9 cellular contexts compared by ENCODE assay signal in the genomic region with DNA sequence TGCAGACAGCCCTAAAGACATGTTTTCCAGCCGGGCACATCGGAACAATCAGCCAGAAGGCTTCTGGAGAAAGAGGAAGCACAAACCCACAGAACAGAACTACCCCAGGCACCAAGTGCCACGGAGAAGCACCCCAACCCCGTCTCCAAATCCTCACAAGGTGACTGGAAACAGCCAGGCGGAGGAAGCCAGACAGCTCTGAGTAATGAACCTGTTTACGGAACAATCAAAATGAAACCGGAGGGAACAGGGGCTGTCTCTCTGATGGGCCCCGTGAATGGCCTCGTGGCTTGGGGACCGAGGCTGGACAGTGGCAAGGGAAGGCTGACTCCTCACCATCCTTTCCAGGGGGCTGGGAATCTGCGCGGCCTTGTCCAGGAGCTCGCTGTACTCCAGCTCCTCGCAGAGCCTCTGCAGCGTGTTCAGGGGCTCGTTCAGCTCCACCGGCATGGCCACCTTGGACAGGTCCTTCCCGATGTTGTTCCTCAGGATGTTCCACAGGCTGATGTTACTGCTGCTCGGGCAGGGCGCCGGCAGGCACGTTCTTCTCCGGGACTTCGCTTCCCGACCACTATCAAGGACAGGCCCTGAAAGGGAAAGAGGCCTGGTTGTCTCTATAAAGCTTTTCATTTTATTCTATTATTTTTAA.
DNase-seq lines count a peak whose midpoint lies in the region; ATAC-seq and TF ChIP-seq lines count a peak whose summit lies in the region.
"Had no signal": no experiment of that assay in that cellular context is flagged by ENCODE, and none has a peak within 500 bp of the region (broad histone marks: within the 10 kb centered on the region; RNA-seq: fewer than 3 reads in every experiment).

No MANE protein-coding gene starts in this region.

- ATAC-seq in GM18502 (IDR thresholded peaks at IDR 0.05; ENCODE audit: poor library complexity, unreplicated experiment) (peak; percentile 49), GM23338 (peak; percentile 42), naive B cell (ENCODE audit: low read depth in 2 of 2) (peak; percentile 43 to 53)
- ATAC-seq: Panc1 had no signal

- H3K4me1 ChIP-seq in GM23338 (ENCODE audit: insufficient read depth) (no peaks in the 10 kb centered on the region), OCI-LY7 (ENCODE audit: insufficient read depth, low read length, poor library complexity, severe bottlenecking) (peaks cover 93% of the 10 kb centered on the region)

- DNase-seq in GM23338 (ENCODE audit: low spot score) (peak; percentile 11), OCI-LY7 (ENCODE audit: low spot score) (no peak), naive B cell (peak; percentile 73), OCI-M2 (lab: John Stamatoyannopoulos, UW; ENCODE audit: unreplicated experiment) (no peak), NOMO-1 treated with dmso at 0.1 percent for 144 hours (lab: John Stamatoyannopoulos, UW; ENCODE audit: unreplicated experiment) (no peak), cortex of kidney (lab: John Stamatoyannopoulos, UW) (no peak)
- DNase-seq in T-helper 2 cell treated with Interferon-gamma antibody and Interleukin-4, amounts not matched to agents 5 μg/mL and 100 μg/mL, for 36 hours (ENCODE audit: low spot score), result no peak

- H2AFZ ChIP-seq in GM23338 (no peak overlapping the region), OCI-LY7 (ENCODE audit: low read length) (no peak overlapping the region)

- CTCF ChIA-PET in OCI-LY7 (lab: Charles Lee; ENCODE audit: unreplicated experiment), result interaction anchor here (0.6 to 1.3 kb wide), 3 partner anchors 8 to 145 kb away, joined by 3 to 4 read pairs (median 3); no protein-coding TSS in a partner anchor

- no peaks in the 10 kb centered on the region for H3K36me3 ChIP-seq in GM23338 (ENCODE audit: insufficient read depth)
- peaks cover 74% of the 10 kb centered on the region for H3K36me3 ChIP-seq in OCI-LY7 (ENCODE audit: insufficient read depth, low read length)

- H3K36me3 Mint-ChIP-seq in GM23338 (ENCODE audit: low read depth), result no peaks in the 10 kb centered on the region
- no peaks in the 10 kb centered on the region for H3K36me3 Mint-ChIP-seq in naive B cell
- H3K36me3 Mint-ChIP-seq in T-helper 2 cell treated with Interferon-gamma antibody and Interleukin-4, amounts not matched to agents 5 μg/mL and 100 μg/mL, for 36 hours (ENCODE audit: low read depth), result peaks cover 73% of the 10 kb centered on the region

- no peaks in the 10 kb centered on the region for H3K27me3 Mint-ChIP-seq in GM23338 (ENCODE audit: insufficient read depth, low read depth, poor library complexity)
- H3K27me3 Mint-ChIP-seq in naive B cell, result no peaks in the 10 kb centered on the region
- H3K27me3 Mint-ChIP-seq in T-helper 2 cell treated with Interferon-gamma antibody and Interleukin-4, amounts not matched to agents 5 μg/mL and 100 μg/mL, for 36 hours (ENCODE audit: low read depth), result no peaks in the 10 kb centered on the region

- POLR2A ChIA-PET in OCI-LY7 (lab: Charles Lee), result interaction anchor here (0.6 to 5.9 kb wide), 13 partner anchors 8 to 260 kb away, joined by 3 to 34 read pairs (median 11); no protein-coding TSS in a partner anchor

- intact Hi-C loops in OCI-LY7 (cut with micrococcal nuclease; ENCODE audit: unreplicated experiment), result no loop called here

- H3F3A ChIP-seq in GM23338 (replicated peaks; ENCODE audit: low read depth), result no peaks in the 10 kb centered on the region

- H3K4me3 Mint-ChIP-seq in GM23338 (no peak overlapping the region), naive B cell (peak overlapping the region; percentile 81 to 96 (median 92))
- no peak overlapping the region for H3K4me3 Mint-ChIP-seq in T-helper 2 cell treated with Interferon-gamma antibody and Interleukin-4, amounts not matched to agents 5 μg/mL and 100 μg/mL, for 36 hours

- H3K4me2 ChIP-seq in GM23338, result no peak overlapping the region
- peak overlapping the region; percentile 61 for H3K4me2 ChIP-seq in OCI-LY7 (ENCODE audit: low read length)

- no TSS peak for BruUV-seq in OCI-LY7 (replicated peaks; lab: Mats Ljungman, UMichigan)

- H3K4me1 Mint-ChIP-seq in GM23338, result no peaks in the 10 kb centered on the region
- H3K4me1 Mint-ChIP-seq in naive B cell, result peaks cover 54 to 83% (median 61%) of the 10 kb centered on the region in 3 donors
- H3K4me1 Mint-ChIP-seq in T-helper 2 cell treated with Interferon-gamma antibody and Interleukin-4, amounts not matched to agents 5 μg/mL and 100 μg/mL, for 36 hours (ENCODE audit: low read depth), result peaks cover 54% of the 10 kb centered on the region

- no peaks in the 10 kb centered on the region; the same call in 1 of the 2 replicates for H4K20me1 ChIP-seq in GM23338 (replicated peaks; ENCODE audit: insufficient read depth)
- H4K20me1 ChIP-seq in OCI-LY7 (ENCODE audit: insufficient read depth, low read length), result no peaks in the 10 kb centered on the region

- H3K27ac Mint-ChIP-seq in GM23338, result no peak overlapping the region
- H3K27ac Mint-ChIP-seq in naive B cell, result peak overlapping the region; percentile 98 to 100 (median 99)
- H3K27ac Mint-ChIP-seq in T-helper 2 cell treated with Interferon-gamma antibody and Interleukin-4, amounts not matched to agents 5 μg/mL and 100 μg/mL, for 36 hours, result no peak overlapping the region

- H3K9me3 Mint-ChIP-seq in GM23338 (no peaks in the 10 kb centered on the region), naive B cell (no peaks in the 10 kb centered on the region)
- no peaks in the 10 kb centered on the region for H3K9me3 Mint-ChIP-seq in T-helper 2 cell treated with Interferon-gamma antibody and Interleukin-4, amounts not matched to agents 5 μg/mL and 100 μg/mL, for 36 hours

- H3K9me2 ChIP-seq in GM23338 (ENCODE audit: insufficient read depth), result no peaks in the 10 kb centered on the region
- H3K9me2 ChIP-seq in OCI-LY7 (ENCODE audit: insufficient read depth, low read length), result no peaks in the 10 kb centered on the region

- TF ChIP-seq CTCF in GM23338 (conservative IDR thresholded peaks at IDR 0.05; ENCODE audit: low read depth in 2 of 2) (no peak), OCI-LY7 (conservative IDR thresholded peaks at IDR 0.05; ENCODE audit: low read length) (no peak)

- H3K4me3 ChIP-seq in GM23338, result no peak overlapping the region
- no peak overlapping the region for H3K4me3 ChIP-seq in OCI-LY7 (ENCODE audit: low read depth, low read length, poor library complexity, severe bottlenecking)

- H3K27ac ChIP-seq in GM23338 (ENCODE audit: low read depth), result no peak overlapping the region; the same call in 1 of the 2 replicates
- H3K27ac ChIP-seq in OCI-LY7 (ENCODE audit: low read depth, low read length, poor library complexity, severe bottlenecking), result peak overlapping the region; percentile 95

- no peaks in the 10 kb centered on the region for H3K9me3 ChIP-seq in OCI-LY7 (ENCODE audit: low read length)

- no peaks in the 10 kb centered on the region for H3K27me3 ChIP-seq in GM23338 (ENCODE audit: insufficient read depth)

- no peaks in the 10 kb centered on the region for H3K79me2 ChIP-seq in GM23338 (replicated peaks; ENCODE audit: insufficient read depth)
- H3K79me2 ChIP-seq in OCI-LY7 (ENCODE audit: insufficient read depth, low read depth, low read length), result peaks cover 9% of the 10 kb centered on the region; the same call in 1 of the 2 replicates

TF ChIP-seq in GM23338, 12 proteins besides CTCF, POLR2A, EP300 and RAD21:
- TF ChIP-seq, protein P1, sequence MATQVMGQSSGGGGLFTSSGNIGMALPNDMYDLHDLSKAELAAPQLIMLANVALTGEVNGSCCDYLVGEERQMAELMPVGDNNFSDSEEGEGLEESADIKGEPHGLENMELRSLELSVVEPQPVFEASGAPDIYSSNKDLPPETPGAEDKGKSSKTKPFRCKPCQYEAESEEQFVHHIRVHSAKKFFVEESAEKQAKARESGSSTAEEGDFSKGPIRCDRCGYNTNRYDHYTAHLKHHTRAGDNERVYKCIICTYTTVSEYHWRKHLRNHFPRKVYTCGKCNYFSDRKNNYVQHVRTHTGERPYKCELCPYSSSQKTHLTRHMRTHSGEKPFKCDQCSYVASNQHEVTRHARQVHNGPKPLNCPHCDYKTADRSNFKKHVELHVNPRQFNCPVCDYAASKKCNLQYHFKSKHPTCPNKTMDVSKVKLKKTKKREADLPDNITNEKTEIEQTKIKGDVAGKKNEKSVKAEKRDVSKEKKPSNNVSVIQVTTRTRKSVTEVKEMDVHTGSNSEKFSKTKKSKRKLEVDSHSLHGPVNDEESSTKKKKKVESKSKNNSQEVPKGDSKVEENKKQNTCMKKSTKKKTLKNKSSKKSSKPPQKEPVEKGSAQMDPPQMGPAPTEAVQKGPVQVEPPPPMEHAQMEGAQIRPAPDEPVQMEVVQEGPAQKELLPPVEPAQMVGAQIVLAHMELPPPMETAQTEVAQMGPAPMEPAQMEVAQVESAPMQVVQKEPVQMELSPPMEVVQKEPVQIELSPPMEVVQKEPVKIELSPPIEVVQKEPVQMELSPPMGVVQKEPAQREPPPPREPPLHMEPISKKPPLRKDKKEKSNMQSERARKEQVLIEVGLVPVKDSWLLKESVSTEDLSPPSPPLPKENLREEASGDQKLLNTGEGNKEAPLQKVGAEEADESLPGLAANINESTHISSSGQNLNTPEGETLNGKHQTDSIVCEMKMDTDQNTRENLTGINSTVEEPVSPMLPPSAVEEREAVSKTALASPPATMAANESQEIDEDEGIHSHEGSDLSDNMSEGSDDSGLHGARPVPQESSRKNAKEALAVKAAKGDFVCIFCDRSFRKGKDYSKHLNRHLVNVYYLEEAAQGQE (IDR thresholded peaks at IDR 0.05; ENCODE audit: unreplicated experiment), result peak; percentile 49
- no peak for TF ChIP-seq EZH2phosphoT487 (IDR thresholded peaks at IDR 0.05; ENCODE audit: unreplicated experiment)
TF ChIP-seq in GM23338: peak in this region for 1.

Comparison
In these comparisons a context has a peak if more than half of its experiments do, and no peak if none do; other contexts are left out.
1. DNase-seq: peak in GM23338 (single experiment) and naive B cell (single experiment); none in OCI-LY7 (single experiment), T-helper 2 cell treated with Interferon-gamma antibody and Interleukin-4, amounts not matched to agents 5 μg/mL and 100 μg/mL, for 36 hours (single experiment), OCI-M2 (single experiment), NOMO-1 treated with dmso at 0.1 percent for 144 hours (single experiment) and cortex of kidney (single experiment).
2. H3K27ac Mint-ChIP-seq: peak in naive B cell (6 of 6); none in GM23338 (single experiment) and T-helper 2 cell treated with Interferon-gamma antibody and Interleukin-4, amounts not matched to agents 5 μg/mL and 100 μg/mL, for 36 hours (single experiment).
3. H3K4me3 Mint-ChIP-seq: peak in naive B cell (8 of 8); none in GM23338 (single experiment) and T-helper 2 cell treated with Interferon-gamma antibody and Interleukin-4, amounts not matched to agents 5 μg/mL and 100 μg/mL, for 36 hours (single experiment).
4. Peak in every context shown above with its lines, with median percentiles within 50 percentile points of each other: ATAC-seq.